In genomic region chr13:99916366-99917103, GRCh38 we compare ENCODE assay signal across 8 cellular contexts. TPM values are rescaled to one million over a fixed set of nuclear protein-coding genes. Genes with fewer than 3 reads are reported as not detected.
DNase-seq lines count a peak whose midpoint lies in the region; ATAC-seq and TF ChIP-seq lines count a peak whose summit lies in the region.

No MANE protein-coding gene starts in this region.

- peak; percentile 86 for ATAC-seq in HG02943 (IDR thresholded peaks at IDR 0.05; ENCODE audit: low read depth, unreplicated experiment)
- ATAC-seq in HG03097 (IDR thresholded peaks at IDR 0.05; ENCODE audit: low FRiP score, unreplicated experiment) = no peak

- TF ChIP-seq CTCF in AG10803 (conservative IDR thresholded peaks at IDR 0.05; ENCODE audit: low read length) (peak; percentile 100), GM12865 (IDR thresholded peaks at IDR 0.05; ENCODE audit: insufficient read depth, low read depth, low read length, missing control alignments) (peak; percentile 83), WERI-Rb-1 (IDR thresholded peaks at IDR 0.05; ENCODE audit: low read depth, low read length) (peak; percentile 93)

- no peaks in the 10 kb centered on the region for H3K27me3 ChIP-seq in WERI-Rb-1 (ENCODE audit: insufficient read depth, low read depth, severe bottlenecking)

- peak; percentile 75 for DNase-seq in AG10803 (ENCODE audit: low read depth)
- DNase-seq in GM12865 (ENCODE audit: low read depth) = peak; percentile 71
- peak; percentile 62 for DNase-seq in NCI-H2081 treated with DMSO at 0.1 percent for 48 hours (lab: John Stamatoyannopoulos, UW)
- peak; percentile 56 for DNase-seq in WERI-Rb-1
- DNase-seq in glomerular visceral epithelial cell (ENCODE audit: extremely low spot score) = peak; percentile 60
- peak; percentile 68 for DNase-seq in renal cortical epithelial cell (ENCODE audit: low read depth)

- H3K9me3 ChIP-seq in WERI-Rb-1 (ENCODE audit: severe bottlenecking) = no peaks in the 10 kb centered on the region

- H3K4me3 ChIP-seq in AG10803 (ENCODE audit: low read length) (no peak overlapping the region), GM12865 (ENCODE audit: low read depth, low read length) (no peak overlapping the region), WERI-Rb-1 (ENCODE audit: low read depth, low read length) (no peak overlapping the region)

- no peak overlapping the region for H3K27ac ChIP-seq in WERI-Rb-1

- no peaks in the 10 kb centered on the region for H3K36me3 ChIP-seq in WERI-Rb-1

RNA-seq across cellular contexts. Expression of gene ZIC5, which starts 55.0 kb away (rescaled TPM):
- total RNA-seq in renal cortical epithelial cell = not detected in 2 replicates
